25 cellular contexts compared by ENCODE assay signal in genomic region chr4:156832886-156833285, GRCh38.
DNase-seq lines count a peak whose midpoint lies in the region; ATAC-seq, FAIRE-seq and TF ChIP-seq lines count a peak whose summit lies in the region.
"Had no signal": no experiment of that assay in that cellular context is flagged by ENCODE, and none has a peak within 500 bp of the region (broad histone marks: within the 10 kb centered on the region; RNA-seq: fewer than 3 reads in every experiment).

No MANE protein-coding gene starts in this region.

- no peaks in the 10 kb centered on the region for H4K20me1 ChIP-seq in SK-N-SH (ENCODE audit: insufficient read depth)

- WGBS in SK-N-SH (ENCODE audit: low lambda C conversion rate), result 86% methylated on average over 3 of the region's 3 CpGs

- no peak overlapping the region for H3K9ac ChIP-seq in SK-N-SH
- H3K9ac ChIP-seq: KMS-11 had no signal

- POLR2A ChIA-PET in SK-N-SH (lab: Yijun Ruan, JAX), result no interaction called here

- TF ChIP-seq CTCF in SK-N-SH (IDR thresholded peaks at IDR 0.05) (no peak), fibroblast of mammary gland (conservative IDR thresholded peaks at IDR 0.05; ENCODE audit: control insufficient read depth, insufficient read depth, low read depth, low read length) (no peak)

- H3K79me2 ChIP-seq in SK-N-SH (ENCODE audit: insufficient read depth), result peaks cover 48% of the 10 kb centered on the region

- no peak overlapping the region for H3K4me2 ChIP-seq in SK-N-SH
- H3K4me2 ChIP-seq: KMS-11, PC-9 had no signal

- ATAC-seq in SK-N-SH treated with all-trans-retinoic acid at 6 μM for 48 hours, result no peak

- H3K27ac ChIP-seq in SK-N-SH (ENCODE audit: low read depth in 2 of 2, low read length in 1 of 2), result 0 out of 4 replicates have a peak overlapping the region, but pooled peaks of 1 of the 2 experiments have one; percentile 0
- H3K27ac ChIP-seq: 22Rv1, KMS-11, PC-9, RWPE1 had no signal

- CTCF ChIA-PET in SK-N-SH (lab: Yijun Ruan, JAX), result no interaction called here

- DNase-seq in SK-N-SH (no peak), astrocyte of the hippocampus (ENCODE audit: low read depth, low spot score) (peak; percentile 21), fibroblast of mammary gland (ENCODE audit: low read depth) (peak; percentile 23), skeletal muscle cell (ENCODE audit: low read depth) (peak; percentile 27), foreskin melanocyte (no peak), RCC 7860 (ENCODE audit: low spot score) (no peak)
- no peak for DNase-seq in activated CD4-positive, alpha-beta T cell treated with anti-CD3 and anti-CD28 coated beads, Interleukin-2, amount 50 U/mL, for 48 hours
- DNase-seq: BE2C; CD8-positive, alpha-beta memory T cell; DMS 273 treated with DMSO at 0.1 percent for 48 hours; DMS79; HCEC 1CT; MM.1S; NCI-H2029; NCI-H446 treated with DMSO at 0.1 percent for 48 hours; NCI-H526; NCI-H82; PC-9; SHP77 treated with DMSO at 0.1 percent for 48 hours had no signal

- no peak for TF ChIP-seq EP300 in SK-N-SH (IDR thresholded peaks at IDR 0.05; ENCODE audit: borderline replicate concordance in 1 of 2, low read depth in 1 of 2, low read length in 1 of 2)

- no peak overlapping the region for H2AFZ ChIP-seq in SK-N-SH (ENCODE audit: low read depth)
- H2AFZ ChIP-seq: PC-9 had no signal

- H3K9me2 ChIP-seq in SK-N-SH, result no peaks in the 10 kb centered on the region

- FAIRE-seq in RCC 7860 (lab: Jason Lieb, UNC), result no peak
- FAIRE-seq: GM12892, H1 had no signal

- TF ChIP-seq RAD21 in SK-N-SH (IDR thresholded peaks at IDR 0.05; ENCODE audit: low read length), result no peak

- no peak overlapping the region for H3K4me3 ChIP-seq in SK-N-SH (ENCODE audit: low read depth in 2 of 2, low read length in 1 of 2)
- H3K4me3 ChIP-seq in fibroblast of mammary gland (ENCODE audit: control insufficient read depth, low read depth, low read length), result no peak overlapping the region
- no peak overlapping the region for H3K4me3 ChIP-seq in skeletal muscle cell (ENCODE audit: low read depth, low read length)
- H3K4me3 ChIP-seq: PC-9 had no signal

- no peaks in the 10 kb centered on the region for H3K9me3 ChIP-seq in SK-N-SH
- H3K9me3 ChIP-seq: BE2C had no signal

- H3K4me1 ChIP-seq in SK-N-SH (ENCODE audit: control insufficient read depth in 1 of 2, insufficient read depth in 2 of 2, low read depth in 1 of 2, low read length in 1 of 2), result peaks cover 0 to 12% of the 10 kb centered on the region in 2 experiments; a peak in 2 of 4 replicates
- H3K4me1 ChIP-seq: BE2C had no signal

- peaks cover 0 to 15% of the 10 kb centered on the region in 2 experiments for H3K36me3 ChIP-seq in SK-N-SH (replicated peaks in 1 of 2; ENCODE audit: control insufficient read depth in 1 of 2, insufficient read depth in 2 of 2, low read length in 1 of 2)
- H3K36me3 ChIP-seq: BE2C had no signal

- H3F3A ChIP-seq in SK-N-SH (replicated peaks; ENCODE audit: insufficient read depth), result peaks cover 40% of the 10 kb centered on the region

- H3K27me3 ChIP-seq in SK-N-SH (ENCODE audit: insufficient read depth), result no peaks in the 10 kb centered on the region
- H3K27me3 ChIP-seq: BE2C had no signal

TF ChIP-seq in SK-N-SH, 30 proteins besides CTCF, POLR2A, EP300 and RAD21:
- TF ChIP-seq TCF12 (IDR thresholded peaks at IDR 0.05) (0 out of 2 replicates have a peak, but pooled peaks have one; percentile 25), REST (IDR thresholded peaks at IDR 0.05; ENCODE audit: low read depth, low read length) (no peak)

TF ChIP-seq in SK-N-SH treated with all-trans-retinoic acid at 6 μM for 48 hours, 23 proteins besides CTCF, POLR2A, EP300 and RAD21:
- TF ChIP-seq PATZ1 (CRISPR knock-in tag; IDR thresholded peaks at IDR 0.05; ENCODE audit: borderline replicate concordance), result no peak
- no peak for TF ChIP-seq RARB (CRISPR knock-in tag; IDR thresholded peaks at IDR 0.05)
- TF ChIP-seq TSHZ2 (CRISPR knock-in tag; IDR thresholded peaks at IDR 0.05), result no peak
- no peak for TF ChIP-seq POU6F1 (CRISPR knock-in tag; IDR thresholded peaks at IDR 0.05; ENCODE audit: borderline replicate concordance, low read depth)
- no peak for TF ChIP-seq GLIS3 (CRISPR knock-in tag; IDR thresholded peaks at IDR 0.05)
- no peak for TF ChIP-seq CSRNP3 (CRISPR knock-in tag; IDR thresholded peaks at IDR 0.05)
- no peak for TF ChIP-seq TOX (CRISPR knock-in tag; IDR thresholded peaks at IDR 0.05; ENCODE audit: borderline replicate concordance)
- no peak for TF ChIP-seq ZNF8 (CRISPR knock-in tag; IDR thresholded peaks at IDR 0.05)
- TF ChIP-seq ZC3H10 (CRISPR knock-in tag; IDR thresholded peaks at IDR 0.05), result no peak
- no peak for TF ChIP-seq SNAI2 (CRISPR knock-in tag; IDR thresholded peaks at IDR 0.05)
- TF ChIP-seq ZNF70 (CRISPR knock-in tag; IDR thresholded peaks at IDR 0.05), result no peak
- TF ChIP-seq TCF4 (CRISPR knock-in tag; IDR thresholded peaks at IDR 0.05; ENCODE audit: borderline replicate concordance), result no peak
TF ChIP-seq in SK-N-SH treated with all-trans-retinoic acid at 6 μM for 48 hours: peak in this region for 0.

Comparison
In these comparisons a context has a peak if more than half of its experiments do, and no peak if none do; other contexts are left out.
1. DNase-seq: peak in astrocyte of the hippocampus (single experiment), fibroblast of mammary gland (single experiment) and skeletal muscle cell (single experiment); none in SK-N-SH (single experiment), foreskin melanocyte (single experiment), RCC 7860 (single experiment) and activated CD4-positive, alpha-beta T cell treated with anti-CD3 and anti-CD28 coated beads, Interleukin-2, amount 50 U/mL, for 48 hours (0 of 2).